ENCODE assay signal across 8 cellular contexts in the genomic region with DNA sequence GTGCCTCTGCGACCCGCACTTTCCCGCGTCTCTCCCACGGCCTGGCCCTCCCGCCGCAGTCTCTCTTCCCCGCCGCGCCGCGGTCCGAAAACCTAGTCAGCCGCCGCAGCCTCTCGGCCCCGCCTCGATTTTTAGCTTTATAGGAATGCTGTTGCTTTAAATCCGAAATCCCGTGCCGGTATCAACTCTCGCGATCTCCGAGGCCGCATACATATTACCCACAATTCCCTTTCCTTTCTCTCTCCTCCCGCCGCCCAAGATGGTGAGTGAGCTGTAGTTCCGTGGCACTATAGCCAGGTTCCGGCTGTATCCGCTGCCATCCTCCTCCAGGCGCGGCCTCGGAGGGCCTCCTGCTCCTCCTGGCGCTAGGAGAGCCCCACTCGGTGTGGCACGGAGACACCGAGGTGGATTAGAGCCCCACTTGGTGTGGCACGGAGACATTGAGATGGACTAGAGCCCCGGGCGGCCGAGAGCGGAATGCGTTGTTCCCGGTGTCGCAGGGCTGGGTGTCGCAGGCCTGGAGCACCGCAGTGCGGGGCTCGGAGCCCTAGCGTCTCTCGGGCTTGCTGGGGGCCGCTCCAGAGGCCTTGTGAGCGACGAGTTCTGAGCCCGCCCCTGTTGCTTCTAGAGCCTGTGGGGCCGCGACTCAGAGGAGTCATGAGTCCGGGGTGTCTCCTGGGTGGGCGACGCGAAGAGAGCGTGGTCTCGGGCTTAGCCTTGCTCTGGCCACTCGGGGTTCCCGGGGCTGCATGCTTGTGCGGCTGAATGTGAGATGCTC. TPM values are rescaled to one million over a fixed set of nuclear protein-coding genes. Genes with fewer than 3 reads are reported as not detected.
DNase-seq lines count a peak whose midpoint lies in the region; ATAC-seq lines count a peak whose summit lies in the region.

TSS of gene MED22 (minus strand) at position 147 of the 778 bp plus-strand sequence. CDS start 1,469 bp downstream, outside the sequence.
TSS of gene RPL7A (plus strand) at position 234 of the 778 bp plus-strand sequence. CDS start at position 260, 26 bp downstream.

- peak; percentile 68 for ATAC-seq in GM19452 (IDR thresholded peaks at IDR 0.05; ENCODE audit: unreplicated experiment)

- DNase-seq in CD1c-positive myeloid dendritic cell (ENCODE audit: extremely low spot score) (peak; percentile 98), HT-29 (ENCODE audit: low spot score) (peak; percentile 95), medulla oblongata (ENCODE audit: extremely low spot score) (peak; percentile 96)
- DNase-seq in NK-92 treated with Interleukin-12 subunit alpha and Interleukin-12 subunit beta, amount 100 ng/mL, for 24 hours (lab: John Stamatoyannopoulos, UW): peak; percentile 71
- DNase-seq in activated CD8-positive, alpha-beta memory T cell treated with anti-CD3 and anti-CD28 coated beads for 24 hours: peak; percentile 96
- DNase-seq in effector CD8-positive, alpha-beta T cell (lab: John Stamatoyannopoulos, UW): peak; percentile 83
- DNase-seq in stimulated activated CD4-positive, alpha-beta T cell treated with anti-CD3 and anti-CD28 coated beads, TNF-alpha, amount 100 ng/mL, for 48 hours (ENCODE audit: low read depth in 3 of 3): peak; percentile 89 to 90 (median 90)

RNA-seq across cellular contexts. Expression of gene MED22, which starts in this region (rescaled TPM):
- total RNA-seq in HT-29 (2014; rRNA removed; shearing (Covaris generic)): 55.0 and 58.8 TPM in 2 replicates

RNA-seq across cellular contexts. Expression of gene RPL7A, which starts in this region (rescaled TPM):
- total RNA-seq in HT-29 (2014; rRNA removed; shearing (Covaris generic)): 2,195 and 2,237 TPM in 2 replicates

Comparison
In these comparisons a context has a peak if more than half of its experiments do, and no peak if none do; other contexts are left out.
1. Peak in every context shown above with its lines: DNase-seq and ATAC-seq.